In genomic region chr15:49154359-49154758, GRCh38 we compare ENCODE assay signal across 8 cellular contexts. TPM values are rescaled to one million over a fixed set of nuclear protein-coding genes. Genes with fewer than 3 reads are reported as not detected.
DNase-seq lines count a peak whose midpoint lies in the region; ATAC-seq and TF ChIP-seq lines count a peak whose summit lies in the region.

No MANE protein-coding gene starts in this region.

- H4K20me1 ChIP-seq in DND-41 (ENCODE audit: insufficient read depth, low read length) (peaks cover 15% of the 10 kb centered on the region; the same call in 1 of the 2 replicates), PC-3 (ENCODE audit: low read length) (peaks cover 33% of the 10 kb centered on the region)

- POLR2A ChIA-PET in PC-3 (lab: Charles Lee; ENCODE audit: unreplicated experiment) = interaction anchor here (0.6 kb wide), 2 partner anchors 15 to 16 kb away, joined by 3 to 6 read pairs; partner anchors contain the start of gene GALK2

- ATAC-seq in DND-41 (ENCODE audit: insufficient read depth, low read depth) = no peak
- ATAC-seq in PC-3 = no peak
- no peak for ATAC-seq in HG03521 (IDR thresholded peaks at IDR 0.05; ENCODE audit: unreplicated experiment)

- H3K79me2 ChIP-seq in DND-41 (ENCODE audit: insufficient read depth, low read length) = peaks cover 88% of the 10 kb centered on the region
- peaks cover 82% of the 10 kb centered on the region for H3K79me2 ChIP-seq in PC-3 (ENCODE audit: low read length)
- H3K79me2 ChIP-seq in parathyroid adenoma = peaks cover 30% of the 10 kb centered on the region

- no peaks in the 10 kb centered on the region for H3K27me3 ChIP-seq in DND-41 (ENCODE audit: insufficient read depth, low read length, poor library complexity)
- no peaks in the 10 kb centered on the region for H3K27me3 ChIP-seq in PC-3 (ENCODE audit: low read length)
- no peaks in the 10 kb centered on the region for H3K27me3 ChIP-seq in parathyroid adenoma (ENCODE audit: control insufficient read depth, insufficient read depth, low read length)

- no peaks in the 10 kb centered on the region for H3F3A ChIP-seq in PC-3 (ENCODE audit: low read length, unreplicated experiment)

- no TSS peak for BruUV-seq in PC-3 (replicated peaks; lab: Mats Ljungman, UMichigan)

- H3K4me3 ChIP-seq in DND-41 (ENCODE audit: low read depth in 1 of 2, low read length in 2 of 2) (peak overlapping the region; percentile 64 to 67), PC-3 (ENCODE audit: low read length) (peak overlapping the region; percentile 100), parathyroid adenoma (ENCODE audit: low read depth, low read length) (peak overlapping the region; percentile 81)

- H3K9ac ChIP-seq in DND-41 (ENCODE audit: low read depth, low read length) (peak overlapping the region; percentile 87), PC-3 (ENCODE audit: low read length) (peak overlapping the region; percentile 99), parathyroid adenoma (no peak overlapping the region)

- H2AFZ ChIP-seq in DND-41 (ENCODE audit: low read depth, low read length) (no peak overlapping the region), PC-3 (ENCODE audit: low read length) (no peak overlapping the region), parathyroid adenoma (no peak overlapping the region)

- peaks cover 4% of the 10 kb centered on the region; the same call in 1 of the 2 replicates for H3K36me3 ChIP-seq in DND-41 (ENCODE audit: insufficient read depth, low read length)
- 0 out of 2 replicates have a peak, but pooled peaks cover 1% of the 10 kb centered on the region for H3K36me3 ChIP-seq in PC-3 (ENCODE audit: low read depth, low read length)
- no peaks in the 10 kb centered on the region for H3K36me3 ChIP-seq in parathyroid adenoma (ENCODE audit: control insufficient read depth, insufficient read depth, low read length)

- no peaks in the 10 kb centered on the region for H3K9me3 ChIP-seq in DND-41 (ENCODE audit: insufficient read depth, low read length, severe bottlenecking)
- H3K9me3 ChIP-seq in PC-3 (ENCODE audit: low read length) = no peaks in the 10 kb centered on the region
- H3K9me3 ChIP-seq in parathyroid adenoma (ENCODE audit: control insufficient read depth, low read length) = no peaks in the 10 kb centered on the region

- DNase-seq in DND-41 (no peak), PC-3 (no peak), epithelial cell of prostate (ENCODE audit: low read depth, low spot score) (no peak), NCI-H226 (no peak), HPDE6-E6E7 (ENCODE audit: extremely low spot score) (no peak), head of caudate nucleus (no peak)

- CTCF ChIA-PET in PC-3 (lab: Charles Lee) = no interaction called here

- TF ChIP-seq CTCF in DND-41 (IDR thresholded peaks at IDR 0.05; ENCODE audit: borderline replicate concordance, extremely low read depth, low read length, poor library complexity, severe bottlenecking) (no peak), PC-3 (conservative IDR thresholded peaks at IDR 0.05; ENCODE audit: low read depth, low read length) (no peak), parathyroid adenoma (IDR thresholded peaks at IDR 0.05) (no peak)

- peak overlapping the region; percentile 82; the same call in 1 of the 2 replicates for H3K27ac ChIP-seq in DND-41 (ENCODE audit: low read length)
- H3K27ac ChIP-seq in PC-3 (ENCODE audit: low read length) = no peak overlapping the region
- peak overlapping the region; percentile 63 for H3K27ac ChIP-seq in epithelial cell of prostate
- H3K27ac ChIP-seq in parathyroid adenoma = no peak overlapping the region

- H3K4me2 ChIP-seq in DND-41 (ENCODE audit: insufficient read depth, low read length) (peak overlapping the region; percentile 78), PC-3 (ENCODE audit: low read length) (peak overlapping the region; percentile 93), parathyroid adenoma (ENCODE audit: low read length) (peak overlapping the region; percentile 77)

- intact Hi-C loops in PC-3 (cut with micrococcal nuclease) (no loop called here), head of caudate nucleus (cut with DNase I) (loop anchor here (5.0 kb wide), 1 partner anchor 277 kb away; the partner anchor contains the start of gene EID1)

- H3K4me1 ChIP-seq in DND-41 (ENCODE audit: insufficient read depth, low read length) (peaks cover 41% of the 10 kb centered on the region), PC-3 (ENCODE audit: insufficient read depth, low read length) (peaks cover 19% of the 10 kb centered on the region), parathyroid adenoma (no peaks in the 10 kb centered on the region)

- H3K9me2 ChIP-seq in PC-3 (replicated peaks; ENCODE audit: low read length) = no peaks in the 10 kb centered on the region

RNA-seq across cellular contexts. Expression of gene COPS2, which starts 1.0 kb away (rescaled TPM):
- 30.4 TPM in 2 replicates for total RNA-seq in PC-3 (2014; rRNA removed)

RNA-seq across cellular contexts. Expression of gene GALK2, which starts 15.7 kb away (rescaled TPM):
- 27.2 and 34.6 TPM in 2 replicates for total RNA-seq in PC-3 (2014; rRNA removed)

Comparison
In these comparisons a context has a peak if more than half of its experiments do, and no peak if none do; other contexts are left out.
1. H3K27ac ChIP-seq: peak in DND-41 (single experiment) and epithelial cell of prostate (single experiment); none in PC-3 (single experiment) and parathyroid adenoma (single experiment).
2. Peak in every context shown above with its lines, with median percentiles within 50 percentile points of each other: H3K4me2 ChIP-seq and H3K4me3 ChIP-seq.